ENCODE assay signal across 10 cellular contexts in genomic region chr1:231934797-231935196, GRCh38.
A peak's percentile ranks its signal among the peaks of the same experiment; 100 is the strongest.
DNase-seq lines count a peak whose midpoint lies in the region; ATAC-seq, FAIRE-seq and TF ChIP-seq lines count a peak whose summit lies in the region.
"Had no signal": no experiment of that assay in that cellular context is flagged by ENCODE, and none has a peak within 500 bp of the region (broad histone marks: within the 10 kb centered on the region; RNA-seq: fewer than 3 reads in every experiment).

No MANE protein-coding gene starts in this region.

- no peak overlapping the region for H3K4me3 ChIP-seq in pancreas
- H3K4me3 ChIP-seq in lower lobe of right lung = no peak overlapping the region

- H3K36me3 ChIP-seq in pancreas (no peaks in the 10 kb centered on the region), lower lobe of right lung (no peaks in the 10 kb centered on the region)

- peaks cover 63% of the 10 kb centered on the region for H3K4me1 Mint-ChIP-seq in endothelial cell (ENCODE audit: unreplicated experiment)

- peaks cover 5 to 10% (median 6%) of the 10 kb centered on the region in 3 donors for H3K4me1 ChIP-seq in pancreas
- peaks cover 17% of the 10 kb centered on the region for H3K4me1 ChIP-seq in lower lobe of right lung

- TF ChIP-seq CTCF in endothelial cell (IDR thresholded peaks at IDR 0.05; ENCODE audit: unreplicated experiment) (no peak), pancreas (IDR thresholded peaks at IDR 0.05) (no peak), lower lobe of right lung (IDR thresholded peaks at IDR 0.05) (no peak)

- DNase-seq in HuH-7 (ENCODE audit: low spot score) (peak; percentile 65), NCI-H82 (lab: John Stamatoyannopoulos, UW) (peak; percentile 98), endothelial cell (ENCODE audit: low spot score) (no peak), pancreas (peak in 3 of 6 donors; percentile 17 to 35 (median 19)), mesenteric fat pad (ENCODE audit: low spot score) (no peak), lower lobe of right lung (no peak)
- DNase-seq: KG1 had no signal

- H3K27me3 Mint-ChIP-seq in endothelial cell (ENCODE audit: unreplicated experiment) = peaks cover 11% of the 10 kb centered on the region

- ATAC-seq in pancreas (peak; percentile 56 to 95 (median 87)), GM21528 (IDR thresholded peaks at IDR 0.05; ENCODE audit: low FRiP score, unreplicated experiment) (no peak), lower lobe of right lung (no peak), HG03045 (IDR thresholded peaks at IDR 0.05; ENCODE audit: unreplicated experiment) (no peak)

- H3K9me3 Mint-ChIP-seq in endothelial cell (ENCODE audit: unreplicated experiment) = no peaks in the 10 kb centered on the region

- no peak for FAIRE-seq in pancreas (lab: Jason Lieb, UNC)
- FAIRE-seq: GM19239 had no signal

- peaks cover 0 to 13% (median 2%) of the 10 kb centered on the region in 4 donors for H3K27me3 ChIP-seq in pancreas
- no peaks in the 10 kb centered on the region for H3K27me3 ChIP-seq in lower lobe of right lung (ENCODE audit: low read depth)

- intact Hi-C loops in pancreas (cut with DNase I) = no loop called here
- intact Hi-C loops in lower lobe of right lung (cut with DNase I) = no loop called here

- H3K27ac Mint-ChIP-seq in endothelial cell (ENCODE audit: unreplicated experiment) = peak overlapping the region; percentile 85

- H3K4me3 Mint-ChIP-seq in endothelial cell (ENCODE audit: unreplicated experiment) = no peak overlapping the region

- WGBS in pancreas, 2 donors = 6 to 9% methylated on average over 5 of the region's 5 CpGs

- H3K27ac ChIP-seq in pancreas (no peak overlapping the region), lower lobe of right lung (no peak overlapping the region)

- peaks cover 25% of the 10 kb centered on the region for H3K36me3 Mint-ChIP-seq in endothelial cell (ENCODE audit: low read depth, unreplicated experiment)

- H3K9me3 ChIP-seq in pancreas (no peaks in the 10 kb centered on the region), lower lobe of right lung (peaks cover 5% of the 10 kb centered on the region)

Comparison
In these comparisons a context has a peak if more than half of its experiments do, and no peak if none do; other contexts are left out.
1. DNase-seq: peak in HuH-7 (single experiment) and NCI-H82 (single experiment); none in endothelial cell (single experiment), mesenteric fat pad (single experiment) and lower lobe of right lung (single experiment).
2. ATAC-seq: peak in pancreas (4 of 4); none in GM21528 (single experiment), lower lobe of right lung (0 of 2) and HG03045 (single experiment).